1 cellular context compared by ENCODE assay signal in the genomic region with DNA sequence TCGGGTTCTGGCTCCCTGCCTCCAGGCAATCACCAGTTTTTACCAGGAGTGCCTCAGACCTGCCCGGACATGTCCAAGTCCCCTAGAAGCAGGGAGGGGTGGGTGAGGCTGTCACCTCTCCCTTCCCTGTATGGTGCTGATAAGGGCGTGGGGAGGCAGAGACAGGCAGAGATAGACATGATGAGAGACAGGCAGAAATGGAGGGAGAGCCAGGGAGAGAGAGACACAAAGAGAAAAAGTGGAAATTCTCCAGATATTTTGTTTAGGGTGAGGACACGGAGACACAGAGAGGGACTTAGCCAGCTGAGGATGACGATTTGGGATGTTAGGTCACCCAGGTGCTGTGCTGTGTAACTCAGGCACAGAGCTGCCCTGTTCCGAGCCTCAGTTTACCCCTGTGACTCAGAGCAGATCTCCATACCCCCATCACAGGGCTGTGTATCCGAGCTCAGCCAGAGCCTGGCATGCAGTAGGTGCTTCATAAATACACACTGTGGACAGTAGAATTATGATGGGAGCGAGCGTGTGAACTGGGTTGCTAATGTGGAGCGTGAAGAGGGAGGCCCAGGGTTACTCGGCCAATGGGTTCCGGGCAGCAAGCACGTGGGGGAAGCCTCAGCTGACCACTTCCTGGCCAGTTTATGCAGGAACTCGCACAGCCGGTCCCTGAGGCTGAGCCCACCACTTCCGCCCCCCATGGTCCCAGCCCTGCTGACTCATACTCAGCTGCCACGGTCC.
TF ChIP-seq lines count a peak whose summit lies in the region.

No MANE protein-coding gene starts in this region.

TF ChIP-seq in HepG2, 621 proteins besides CTCF, POLR2A, EP300 and RAD21 (continued from another document and continues in another):
- TF ChIP-seq, protein P1, sequence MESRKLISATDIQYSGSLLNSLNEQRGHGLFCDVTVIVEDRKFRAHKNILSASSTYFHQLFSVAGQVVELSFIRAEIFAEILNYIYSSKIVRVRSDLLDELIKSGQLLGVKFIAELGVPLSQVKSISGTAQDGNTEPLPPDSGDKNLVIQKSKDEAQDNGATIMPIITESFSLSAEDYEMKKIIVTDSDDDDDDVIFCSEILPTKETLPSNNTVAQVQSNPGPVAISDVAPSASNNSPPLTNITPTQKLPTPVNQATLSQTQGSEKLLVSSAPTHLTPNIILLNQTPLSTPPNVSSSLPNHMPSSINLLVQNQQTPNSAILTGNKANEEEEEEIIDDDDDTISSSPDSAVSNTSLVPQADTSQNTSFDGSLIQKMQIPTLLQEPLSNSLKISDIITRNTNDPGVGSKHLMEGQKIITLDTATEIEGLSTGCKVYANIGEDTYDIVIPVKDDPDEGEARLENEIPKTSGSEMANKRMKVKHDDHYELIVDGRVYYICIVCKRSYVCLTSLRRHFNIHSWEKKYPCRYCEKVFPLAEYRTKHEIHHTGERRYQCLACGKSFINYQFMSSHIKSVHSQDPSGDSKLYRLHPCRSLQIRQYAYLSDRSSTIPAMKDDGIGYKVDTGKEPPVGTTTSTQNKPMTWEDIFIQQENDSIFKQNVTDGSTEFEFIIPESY (CRISPR knock-in tag; IDR thresholded peaks at IDR 0.05), result 0 out of 2 replicates have a peak, but pooled peaks have one; percentile 36
- TF ChIP-seq KDM4B (CRISPR knock-in tag; IDR thresholded peaks at IDR 0.05) (peak; percentile 66; the same call in 1 of the 2 replicates), ZNF292 (CRISPR knock-in tag; IDR thresholded peaks at IDR 0.05; ENCODE audit: borderline replicate concordance, low read depth) (no peak; the same call in 1 of the 2 replicates), BRCA1 (CRISPR knock-in tag; IDR thresholded peaks at IDR 0.05) (no peak; the same call in 1 of the 2 replicates), TBL1XR1 (IDR thresholded peaks at IDR 0.05; ENCODE audit: borderline replicate concordance, low read length, partially characterized antibody) (peak; percentile 36), MXI1 (IDR thresholded peaks at IDR 0.05; ENCODE audit: borderline replicate concordance, low read depth, low read length) (peak; percentile 92; the same call in 1 of the 3 replicates), ZNF792 (CRISPR knock-in tag; IDR thresholded peaks at IDR 0.05) (peak; percentile 58), KLF6 (CRISPR knock-in tag; IDR thresholded peaks at IDR 0.05) (no peak), TCF7 (IDR thresholded peaks at IDR 0.05; ENCODE audit: low read depth) (peak; percentile 38; the same call in 1 of the 2 replicates), ZIK1 (CRISPR knock-in tag; IDR thresholded peaks at IDR 0.05; ENCODE audit: borderline replicate concordance, low read depth) (peak; percentile 88; the same call in 1 of the 2 replicates), MTA3 (CRISPR knock-in tag; IDR thresholded peaks at IDR 0.05) (no peak), HNRNPLL (IDR thresholded peaks at IDR 0.05; ENCODE audit: low read depth, low read length, poor library complexity, severe bottlenecking) (no peak), KLF12 (CRISPR knock-in tag; IDR thresholded peaks at IDR 0.05; ENCODE audit: borderline replicate concordance) (no peak), FOXK1 (CRISPR knock-in tag; IDR thresholded peaks at IDR 0.05; ENCODE audit: borderline replicate concordance, low read depth) (peak; percentile 64; the same call in 1 of the 2 replicates), TOPORS (CRISPR knock-in tag; IDR thresholded peaks at IDR 0.05) (0 out of 2 replicates have a peak, but pooled peaks have one; percentile 12), RBM22 (optimal IDR thresholded peaks at IDR 0.05; ENCODE audit: low read length) (peak; percentile 45), ZFYVE20 (CRISPR knock-in tag; IDR thresholded peaks at IDR 0.05; ENCODE audit: borderline replicate concordance, low read depth) (no peak), TMF1 (CRISPR knock-in tag; IDR thresholded peaks at IDR 0.05; ENCODE audit: low read depth) (no peak), TAF1 (CRISPR knock-in tag; IDR thresholded peaks at IDR 0.05) (peak; percentile 64; the same call in 1 of the 2 replicates), KDM6A (CRISPR knock-in tag; IDR thresholded peaks at IDR 0.05; ENCODE audit: low read depth) (0 out of 2 replicates have a peak, but pooled peaks have one; percentile 34), ZNF768 (CRISPR knock-in tag; IDR thresholded peaks at IDR 0.05) (peak; percentile 90), AKAP8 (CRISPR knock-in tag; IDR thresholded peaks at IDR 0.05) (no peak; the same call in 1 of the 2 replicates), ZNF616 (CRISPR knock-in tag; IDR thresholded peaks at IDR 0.05; ENCODE audit: low read depth) (peak; percentile 80; the same call in 1 of the 2 replicates), HOXA7 (CRISPR knock-in tag; IDR thresholded peaks at IDR 0.05) (no peak), HNRNPL (IDR thresholded peaks at IDR 0.05; ENCODE audit: low read depth, low read length) (0 out of 2 replicates have a peak, but pooled peaks have one; percentile 49), CC2D1A (CRISPR knock-in tag; IDR thresholded peaks at IDR 0.05) (no peak), ZNF790 (CRISPR knock-in tag; IDR thresholded peaks at IDR 0.05; ENCODE audit: borderline replicate concordance) (peak; percentile 24; the same call in 1 of the 2 replicates), CCAR2 (optimal IDR thresholded peaks at IDR 0.05; ENCODE audit: low read depth, low read length) (no peak), NFIC (IDR thresholded peaks at IDR 0.05; ENCODE audit: low read length) (peak; percentile 46; the same call in 1 of the 2 replicates)
- TF ChIP-seq, protein P2, sequence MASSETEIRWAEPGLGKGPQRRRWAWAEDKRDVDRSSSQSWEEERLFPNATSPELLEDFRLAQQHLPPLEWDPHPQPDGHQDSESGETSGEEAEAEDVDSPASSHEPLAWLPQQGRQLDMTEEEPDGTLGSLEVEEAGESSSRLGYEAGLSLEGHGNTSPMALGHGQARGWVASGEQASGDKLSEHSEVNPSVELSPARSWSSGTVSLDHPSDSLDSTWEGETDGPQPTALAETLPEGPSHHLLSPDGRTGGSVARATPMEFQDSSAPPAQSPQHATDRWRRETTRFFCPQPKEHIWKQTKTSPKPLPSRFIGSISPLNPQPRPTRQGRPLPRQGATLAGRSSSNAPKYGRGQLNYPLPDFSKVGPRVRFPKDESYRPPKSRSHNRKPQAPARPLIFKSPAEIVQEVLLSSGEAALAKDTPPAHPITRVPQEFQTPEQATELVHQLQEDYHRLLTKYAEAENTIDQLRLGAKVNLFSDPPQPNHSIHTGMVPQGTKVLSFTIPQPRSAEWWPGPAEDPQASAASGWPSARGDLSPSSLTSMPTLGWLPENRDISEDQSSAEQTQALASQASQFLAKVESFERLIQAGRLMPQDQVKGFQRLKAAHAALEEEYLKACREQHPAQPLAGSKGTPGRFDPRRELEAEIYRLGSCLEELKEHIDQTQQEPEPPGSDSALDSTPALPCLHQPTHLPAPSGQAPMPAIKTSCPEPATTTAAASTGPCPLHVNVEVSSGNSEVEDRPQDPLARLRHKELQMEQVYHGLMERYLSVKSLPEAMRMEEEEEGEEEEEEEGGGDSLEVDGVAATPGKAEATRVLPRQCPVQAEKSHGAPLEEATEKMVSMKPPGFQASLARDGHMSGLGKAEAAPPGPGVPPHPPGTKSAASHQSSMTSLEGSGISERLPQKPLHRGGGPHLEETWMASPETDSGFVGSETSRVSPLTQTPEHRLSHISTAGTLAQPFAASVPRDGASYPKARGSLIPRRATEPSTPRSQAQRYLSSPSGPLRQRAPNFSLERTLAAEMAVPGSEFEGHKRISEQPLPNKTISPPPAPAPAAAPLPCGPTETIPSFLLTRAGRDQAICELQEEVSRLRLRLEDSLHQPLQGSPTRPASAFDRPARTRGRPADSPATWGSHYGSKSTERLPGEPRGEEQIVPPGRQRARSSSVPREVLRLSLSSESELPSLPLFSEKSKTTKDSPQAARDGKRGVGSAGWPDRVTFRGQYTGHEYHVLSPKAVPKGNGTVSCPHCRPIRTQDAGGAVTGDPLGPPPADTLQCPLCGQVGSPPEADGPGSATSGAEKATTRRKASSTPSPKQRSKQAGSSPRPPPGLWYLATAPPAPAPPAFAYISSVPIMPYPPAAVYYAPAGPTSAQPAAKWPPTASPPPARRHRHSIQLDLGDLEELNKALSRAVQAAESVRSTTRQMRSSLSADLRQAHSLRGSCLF (CRISPR knock-in tag; IDR thresholded peaks at IDR 0.05; ENCODE audit: borderline replicate concordance), result no peak
- TF ChIP-seq, protein P3, sequence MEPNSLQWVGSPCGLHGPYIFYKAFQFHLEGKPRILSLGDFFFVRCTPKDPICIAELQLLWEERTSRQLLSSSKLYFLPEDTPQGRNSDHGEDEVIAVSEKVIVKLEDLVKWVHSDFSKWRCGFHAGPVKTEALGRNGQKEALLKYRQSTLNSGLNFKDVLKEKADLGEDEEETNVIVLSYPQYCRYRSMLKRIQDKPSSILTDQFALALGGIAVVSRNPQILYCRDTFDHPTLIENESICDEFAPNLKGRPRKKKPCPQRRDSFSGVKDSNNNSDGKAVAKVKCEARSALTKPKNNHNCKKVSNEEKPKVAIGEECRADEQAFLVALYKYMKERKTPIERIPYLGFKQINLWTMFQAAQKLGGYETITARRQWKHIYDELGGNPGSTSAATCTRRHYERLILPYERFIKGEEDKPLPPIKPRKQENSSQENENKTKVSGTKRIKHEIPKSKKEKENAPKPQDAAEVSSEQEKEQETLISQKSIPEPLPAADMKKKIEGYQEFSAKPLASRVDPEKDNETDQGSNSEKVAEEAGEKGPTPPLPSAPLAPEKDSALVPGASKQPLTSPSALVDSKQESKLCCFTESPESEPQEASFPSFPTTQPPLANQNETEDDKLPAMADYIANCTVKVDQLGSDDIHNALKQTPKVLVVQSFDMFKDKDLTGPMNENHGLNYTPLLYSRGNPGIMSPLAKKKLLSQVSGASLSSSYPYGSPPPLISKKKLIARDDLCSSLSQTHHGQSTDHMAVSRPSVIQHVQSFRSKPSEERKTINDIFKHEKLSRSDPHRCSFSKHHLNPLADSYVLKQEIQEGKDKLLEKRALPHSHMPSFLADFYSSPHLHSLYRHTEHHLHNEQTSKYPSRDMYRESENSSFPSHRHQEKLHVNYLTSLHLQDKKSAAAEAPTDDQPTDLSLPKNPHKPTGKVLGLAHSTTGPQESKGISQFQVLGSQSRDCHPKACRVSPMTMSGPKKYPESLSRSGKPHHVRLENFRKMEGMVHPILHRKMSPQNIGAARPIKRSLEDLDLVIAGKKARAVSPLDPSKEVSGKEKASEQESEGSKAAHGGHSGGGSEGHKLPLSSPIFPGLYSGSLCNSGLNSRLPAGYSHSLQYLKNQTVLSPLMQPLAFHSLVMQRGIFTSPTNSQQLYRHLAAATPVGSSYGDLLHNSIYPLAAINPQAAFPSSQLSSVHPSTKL (CRISPR knock-in tag; IDR thresholded peaks at IDR 0.05), result peak; percentile 86
- TF ChIP-seq, protein P4, sequence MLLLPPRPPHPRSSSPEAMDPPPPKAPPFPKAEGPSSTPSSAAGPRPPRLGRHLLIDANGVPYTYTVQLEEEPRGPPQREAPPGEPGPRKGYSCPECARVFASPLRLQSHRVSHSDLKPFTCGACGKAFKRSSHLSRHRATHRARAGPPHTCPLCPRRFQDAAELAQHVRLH (CRISPR knock-in tag; IDR thresholded peaks at IDR 0.05; ENCODE audit: borderline replicate concordance, low read depth), result 0 out of 2 replicates have a peak, but pooled peaks have one; percentile 22
- TF ChIP-seq, protein P5, sequence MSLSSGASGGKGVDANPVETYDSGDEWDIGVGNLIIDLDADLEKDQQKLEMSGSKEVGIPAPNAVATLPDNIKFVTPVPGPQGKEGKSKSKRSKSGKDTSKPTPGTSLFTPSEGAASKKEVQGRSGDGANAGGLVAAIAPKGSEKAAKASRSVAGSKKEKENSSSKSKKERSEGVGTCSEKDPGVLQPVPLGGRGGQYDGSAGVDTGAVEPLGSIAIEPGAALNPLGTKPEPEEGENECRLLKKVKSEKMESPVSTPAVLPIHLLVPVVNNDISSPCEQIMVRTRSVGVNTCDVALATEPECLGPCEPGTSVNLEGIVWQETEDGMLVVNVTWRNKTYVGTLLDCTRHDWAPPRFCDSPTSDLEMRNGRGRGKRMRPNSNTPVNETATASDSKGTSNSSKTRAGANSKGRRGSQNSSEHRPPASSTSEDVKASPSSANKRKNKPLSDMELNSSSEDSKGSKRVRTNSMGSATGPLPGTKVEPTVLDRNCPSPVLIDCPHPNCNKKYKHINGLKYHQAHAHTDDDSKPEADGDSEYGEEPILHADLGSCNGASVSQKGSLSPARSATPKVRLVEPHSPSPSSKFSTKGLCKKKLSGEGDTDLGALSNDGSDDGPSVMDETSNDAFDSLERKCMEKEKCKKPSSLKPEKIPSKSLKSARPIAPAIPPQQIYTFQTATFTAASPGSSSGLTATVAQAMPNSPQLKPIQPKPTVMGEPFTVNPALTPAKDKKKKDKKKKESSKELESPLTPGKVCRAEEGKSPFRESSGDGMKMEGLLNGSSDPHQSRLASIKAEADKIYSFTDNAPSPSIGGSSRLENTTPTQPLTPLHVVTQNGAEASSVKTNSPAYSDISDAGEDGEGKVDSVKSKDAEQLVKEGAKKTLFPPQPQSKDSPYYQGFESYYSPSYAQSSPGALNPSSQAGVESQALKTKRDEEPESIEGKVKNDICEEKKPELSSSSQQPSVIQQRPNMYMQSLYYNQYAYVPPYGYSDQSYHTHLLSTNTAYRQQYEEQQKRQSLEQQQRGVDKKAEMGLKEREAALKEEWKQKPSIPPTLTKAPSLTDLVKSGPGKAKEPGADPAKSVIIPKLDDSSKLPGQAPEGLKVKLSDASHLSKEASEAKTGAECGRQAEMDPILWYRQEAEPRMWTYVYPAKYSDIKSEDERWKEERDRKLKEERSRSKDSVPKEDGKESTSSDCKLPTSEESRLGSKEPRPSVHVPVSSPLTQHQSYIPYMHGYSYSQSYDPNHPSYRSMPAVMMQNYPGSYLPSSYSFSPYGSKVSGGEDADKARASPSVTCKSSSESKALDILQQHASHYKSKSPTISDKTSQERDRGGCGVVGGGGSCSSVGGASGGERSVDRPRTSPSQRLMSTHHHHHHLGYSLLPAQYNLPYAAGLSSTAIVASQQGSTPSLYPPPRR (CRISPR knock-in tag; IDR thresholded peaks at IDR 0.05; ENCODE audit: borderline replicate concordance), result peak; percentile 72; the same call in 1 of the 2 replicates
- TF ChIP-seq, protein P6, sequence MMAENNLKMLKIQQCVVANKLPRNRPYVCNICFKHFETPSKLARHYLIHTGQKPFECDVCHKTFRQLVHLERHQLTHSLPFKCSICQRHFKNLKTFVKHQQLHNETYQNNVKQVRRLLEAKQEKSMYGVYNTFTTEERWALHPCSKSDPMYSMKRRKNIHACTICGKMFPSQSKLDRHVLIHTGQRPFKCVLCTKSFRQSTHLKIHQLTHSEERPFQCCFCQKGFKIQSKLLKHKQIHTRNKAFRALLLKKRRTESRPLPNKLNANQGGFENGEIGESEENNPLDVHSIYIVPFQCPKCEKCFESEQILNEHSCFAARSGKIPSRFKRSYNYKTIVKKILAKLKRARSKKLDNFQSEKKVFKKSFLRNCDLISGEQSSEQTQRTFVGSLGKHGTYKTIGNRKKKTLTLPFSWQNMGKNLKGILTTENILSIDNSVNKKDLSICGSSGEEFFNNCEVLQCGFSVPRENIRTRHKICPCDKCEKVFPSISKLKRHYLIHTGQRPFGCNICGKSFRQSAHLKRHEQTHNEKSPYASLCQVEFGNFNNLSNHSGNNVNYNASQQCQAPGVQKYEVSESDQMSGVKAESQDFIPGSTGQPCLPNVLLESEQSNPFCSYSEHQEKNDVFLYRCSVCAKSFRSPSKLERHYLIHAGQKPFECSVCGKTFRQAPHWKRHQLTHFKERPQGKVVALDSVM (CRISPR knock-in tag; IDR thresholded peaks at IDR 0.05), result peak; percentile 68; the same call in 1 of the 2 replicates
- TF ChIP-seq, protein P7, sequence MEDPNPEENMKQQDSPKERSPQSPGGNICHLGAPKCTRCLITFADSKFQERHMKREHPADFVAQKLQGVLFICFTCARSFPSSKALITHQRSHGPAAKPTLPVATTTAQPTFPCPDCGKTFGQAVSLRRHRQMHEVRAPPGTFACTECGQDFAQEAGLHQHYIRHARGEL (CRISPR knock-in tag; IDR thresholded peaks at IDR 0.05), result no peak
